14 cellular contexts compared by ENCODE assay signal in genomic region chr9:10265102-10265708, GRCh38.
DNase-seq lines count a peak whose midpoint lies in the region; ATAC-seq and FAIRE-seq lines count a peak whose summit lies in the region.
"Had no signal": no experiment of that assay in that cellular context is flagged by ENCODE, and none has a peak within 500 bp of the region (broad histone marks: within the 10 kb centered on the region; RNA-seq: fewer than 3 reads in every experiment).

No MANE protein-coding gene starts in this region.

- ATAC-seq in GM21447 (IDR thresholded peaks at IDR 0.05; ENCODE audit: unreplicated experiment), result no peak
- ATAC-seq in HG03139 (IDR thresholded peaks at IDR 0.05; ENCODE audit: unreplicated experiment), result no peak

- no peak for FAIRE-seq in RCC 7860 (lab: Jason Lieb, UNC)
- FAIRE-seq in endometrium (lab: Jason Lieb, UNC), result peak; percentile 99
- FAIRE-seq: G401.6, islet of Langerhans had no signal

- in situ Hi-C loops in GM23248 (cut with MboI), result no loop called here

- H3K4me2 ChIP-seq in GM23248 (ENCODE audit: unreplicated experiment), result no peak overlapping the region

- H4K20me1 ChIP-seq in GM23248 (ENCODE audit: insufficient read depth), result no peaks in the 10 kb centered on the region

- H3K27ac ChIP-seq in GM23248, result no peak overlapping the region

- no peaks in the 10 kb centered on the region for H3K27me3 ChIP-seq in GM23248 (replicated peaks; ENCODE audit: insufficient read depth)
- H3K27me3 ChIP-seq: BE2C had no signal

- no peaks in the 10 kb centered on the region for H3K36me3 ChIP-seq in GM23248 (ENCODE audit: low read depth)
- H3K36me3 ChIP-seq: BE2C had no signal

- no peaks in the 10 kb centered on the region for H3K79me2 ChIP-seq in GM23248 (ENCODE audit: insufficient read depth)

- no peak overlapping the region for H3K4me3 ChIP-seq in GM23248

- DNase-seq in GM23248, result peak; percentile 33
- peak; percentile 58 for DNase-seq in RCC 7860 (ENCODE audit: low spot score)
- DNase-seq in mucosa of gallbladder (ENCODE audit: low spot score), result peak; percentile 14
- no peak for DNase-seq in NOMO-1 treated with dmso at 0.1 percent for 144 hours (lab: John Stamatoyannopoulos, UW; ENCODE audit: unreplicated experiment)
- DNase-seq in stimulated activated CD4-positive, alpha-beta T cell treated with anti-CD3 and anti-CD28 coated beads, Interleukin-12 subunit alpha, Interleukin-12 subunit beta, amount 100 ng/mL, for 4 hours, result no peak
- DNase-seq: BE2C; NCI-H1694 treated with DMSO at 0.1 percent for 48 hours; stimulated activated CD8-positive, alpha-beta memory T cell treated with anti-CD3 and anti-CD28 coated beads, Interleukin-4, amount 100 ng/mL, for 48 hours; T-helper 9 cell had no signal

- H3K9me2 ChIP-seq in GM23248 (ENCODE audit: insufficient read depth), result no peaks in the 10 kb centered on the region

- no peaks in the 10 kb centered on the region for H3K9me3 ChIP-seq in GM23248 (ENCODE audit: low read depth)
- H3K9me3 ChIP-seq: BE2C had no signal

- no peaks in the 10 kb centered on the region for H3K4me1 ChIP-seq in GM23248 (ENCODE audit: insufficient read depth)
- H3K4me1 ChIP-seq: BE2C had no signal

- H2AFZ ChIP-seq in GM23248, result no peak overlapping the region

- H3K9ac ChIP-seq in GM23248, result no peak overlapping the region

- WGBS in GM23248 (ENCODE audit: low coverage in 1 of 2, low lambda C conversion rate in 2 of 2, missing lambda C conversion rate in 2 of 2), 2 experiments, result 1 to 4% methylated on average over 4 of the region's 4 CpGs

- H3F3A ChIP-seq in GM23248 (ENCODE audit: insufficient read depth), result no peaks in the 10 kb centered on the region

Comparison
In these comparisons a context has a peak if more than half of its experiments do, and no peak if none do; other contexts are left out.
1. DNase-seq: peak in GM23248 (single experiment), RCC 7860 (single experiment) and mucosa of gallbladder (single experiment); none in NOMO-1 treated with dmso at 0.1 percent for 144 hours (single experiment) and stimulated activated CD4-positive, alpha-beta T cell treated with anti-CD3 and anti-CD28 coated beads, Interleukin-12 subunit alpha, Interleukin-12 subunit beta, amount 100 ng/mL, for 4 hours (single experiment).